Comparison of ENCODE assay signal across 1 cellular context in the genomic region with DNA sequence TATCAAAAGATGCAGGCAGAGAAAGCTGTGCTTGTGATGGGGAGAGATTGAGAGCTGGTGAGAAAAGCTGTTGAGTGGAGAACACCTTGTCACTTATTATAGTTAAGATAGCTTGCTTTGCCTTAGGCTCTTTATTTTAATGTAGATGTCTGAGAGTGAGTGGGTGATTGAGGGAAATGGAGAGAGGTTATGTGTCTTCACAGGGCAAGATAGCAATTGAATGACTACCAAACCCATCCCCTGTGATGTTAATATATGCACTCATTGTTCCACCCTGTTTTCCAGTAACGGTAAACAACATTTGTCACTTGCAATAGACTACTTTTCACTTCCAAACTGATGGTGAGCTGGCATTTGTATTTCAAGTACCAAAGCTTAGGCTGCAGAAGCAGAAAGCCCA.
TF ChIP-seq lines count a peak whose summit lies in the region.

No MANE protein-coding gene starts in this region.

TF ChIP-seq in WTC11, 78 proteins besides CTCF, POLR2A, EP300 and RAD21 (continued from another document):
- no peak for TF ChIP-seq ATF6 (CRISPR knock-in tag; IDR thresholded peaks at IDR 0.05)
- no peak for TF ChIP-seq ATF3 (CRISPR knock-in tag; conservative IDR thresholded peaks at IDR 0.05)
- TF ChIP-seq ATF1 (CRISPR knock-in tag; IDR thresholded peaks at IDR 0.05), result no peak
- TF ChIP-seq ZNF532 (CRISPR knock-in tag; IDR thresholded peaks at IDR 0.05; ENCODE audit: borderline replicate concordance), result no peak
- no peak for TF ChIP-seq KAT7 (CRISPR knock-in tag; IDR thresholded peaks at IDR 0.05; ENCODE audit: borderline replicate concordance)
- no peak for TF ChIP-seq NFATC4 (CRISPR knock-in tag; IDR thresholded peaks at IDR 0.05)
- no peak for TF ChIP-seq CREB1 (CRISPR knock-in tag; IDR thresholded peaks at IDR 0.05)
- TF ChIP-seq RELA (CRISPR knock-in tag; IDR thresholded peaks at IDR 0.05; ENCODE audit: borderline replicate concordance), result no peak
- no peak for TF ChIP-seq ZBTB43 (CRISPR knock-in tag; IDR thresholded peaks at IDR 0.05)
- TF ChIP-seq, protein P1, sequence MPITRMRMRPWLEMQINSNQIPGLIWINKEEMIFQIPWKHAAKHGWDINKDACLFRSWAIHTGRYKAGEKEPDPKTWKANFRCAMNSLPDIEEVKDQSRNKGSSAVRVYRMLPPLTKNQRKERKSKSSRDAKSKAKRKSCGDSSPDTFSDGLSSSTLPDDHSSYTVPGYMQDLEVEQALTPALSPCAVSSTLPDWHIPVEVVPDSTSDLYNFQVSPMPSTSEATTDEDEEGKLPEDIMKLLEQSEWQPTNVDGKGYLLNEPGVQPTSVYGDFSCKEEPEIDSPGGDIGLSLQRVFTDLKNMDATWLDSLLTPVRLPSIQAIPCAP (CRISPR knock-in tag; IDR thresholded peaks at IDR 0.05), result no peak
- no peak for TF ChIP-seq TP53 (CRISPR knock-in tag; IDR thresholded peaks at IDR 0.05)
